Comparison of ENCODE assay signal across 15 cellular contexts in genomic region chr7:151566897-151567320, GRCh38. TPM values are rescaled to one million over a fixed set of nuclear protein-coding genes. Genes with fewer than 3 reads are reported as not detected.
DNase-seq lines count a peak whose midpoint lies in the region; ATAC-seq and TF ChIP-seq lines count a peak whose summit lies in the region.
"Had no signal": no experiment of that assay in that cellular context is flagged by ENCODE, and none has a peak within 500 bp of the region (broad histone marks: within the 10 kb centered on the region; RNA-seq: fewer than 3 reads in every experiment).

No MANE protein-coding gene starts in this region.

- peaks cover 17% of the 10 kb centered on the region for H3K36me3 ChIP-seq in mammary epithelial cell (ENCODE audit: insufficient read depth, low read length)

- no peak overlapping the region for H3K4me3 ChIP-seq in mammary epithelial cell (replicated peaks in 1 of 3; ENCODE audit: insufficient read depth in 1 of 3, low read depth in 2 of 3, low read length in 3 of 3)

- no peaks in the 10 kb centered on the region for H4K20me1 ChIP-seq in mammary epithelial cell (ENCODE audit: insufficient read depth, low read length)

- H3K9ac ChIP-seq in mammary epithelial cell (ENCODE audit: insufficient read depth, low read length) = no peak overlapping the region

- CTCF ChIA-PET in activated CD8-positive, alpha-beta memory T cell treated with anti-CD3 and anti-CD28 coated beads, Interleukin-2, amount 10 ng/mL, durations not matched to agents 7 days and 5 days (lab: Charles Lee) = no interaction called here
- CTCF ChIA-PET in mammary epithelial cell (lab: Charles Lee; ENCODE audit: low non-redundant PET) = no interaction called here

- no peak overlapping the region for H2AFZ ChIP-seq in mammary epithelial cell (ENCODE audit: low read depth, low read length)

- H3K27ac Mint-ChIP-seq in activated CD8-positive, alpha-beta memory T cell treated with anti-CD3 and anti-CD28 coated beads, Interleukin-2, amount 10 ng/mL, durations not matched to agents 7 days and 5 days = no peak overlapping the region
- H3K27ac Mint-ChIP-seq: activated T-helper 1 cell treated with anti-CD3 and anti-CD28 coated beads, Interleukin-12 subunit alpha, Interleukin-12 subunit beta, Interleukin-2, Interleukin-4 antibody, amounts not matched to agents 30 ng/mL and 10 ng/mL and 1 ng/mL, durations not matched to agents 14 hours and 24 hours and 36 hours; T-helper 1 cell treated with Interleukin-12 subunit alpha and Interleukin-12 subunit beta and Interleukin-4 antibody, amounts not matched to agents 30 μg/mL and 1 μg/mL, for 36 hours had no signal

- H3K27ac ChIP-seq in mammary epithelial cell (ENCODE audit: insufficient read depth, low read depth, low read length) = no peak overlapping the region

- in situ Hi-C loops in mammary epithelial cell (cut with MboI; ENCODE audit: low sequenced_read_pairs in 2 of 2) = loop anchor here in 1 of 2 donors (10.0 kb wide), 1 partner anchor 198 kb away; no protein-coding TSS in a partner anchor

- BruUV-seq in mammary epithelial cell (replicated peaks; lab: Mats Ljungman, UMichigan) = no TSS peak

- dilution Hi-C loops in mammary epithelial cell (cut with HindIII; ENCODE audit: low sequenced_read_pairs) = no loop called here

- no peaks in the 10 kb centered on the region for H3K27me3 Mint-ChIP-seq in activated CD8-positive, alpha-beta memory T cell treated with anti-CD3 and anti-CD28 coated beads, Interleukin-2, amount 10 ng/mL, durations not matched to agents 7 days and 5 days

- H3K9me3 ChIP-seq in mammary epithelial cell (replicated peaks; ENCODE audit: insufficient read depth, low read length) = no peaks in the 10 kb centered on the region

- peak; percentile 40 for DNase-seq in activated CD8-positive, alpha-beta memory T cell treated with anti-CD3 and anti-CD28 coated beads for 24 hours
- no peak for DNase-seq in activated CD8-positive, alpha-beta memory T cell treated with anti-CD3 and anti-CD28 coated beads, Interleukin-2, amount 10 ng/mL, durations not matched to agents 7 days and 5 days
- peak; percentile 50 for DNase-seq in mammary epithelial cell
- peak; percentile 88 for DNase-seq in islet precursor cell
- no peak for DNase-seq in activated naive CD4-positive, alpha-beta T cell treated with anti-CD3 and anti-CD28 coated beads, Interleukin-2, amount 50 U/mL, for 16 hours
- DNase-seq: 8988T; effector CD4-positive, alpha-beta T cell; NCI-H2171 treated with DMSO at 0.1 percent for 48 hours; stimulated activated CD4-positive, alpha-beta T cell treated with anti-CD3 and anti-CD28 coated beads, Interleukin-15, amount 100 ng/mL, for 24 hours; substantia nigra had no signal

- no peaks in the 10 kb centered on the region for H3K4me1 Mint-ChIP-seq in activated CD8-positive, alpha-beta memory T cell treated with anti-CD3 and anti-CD28 coated beads, Interleukin-2, amount 10 ng/mL, durations not matched to agents 7 days and 5 days

- peaks cover 7% of the 10 kb centered on the region for H3K4me1 ChIP-seq in mammary epithelial cell (ENCODE audit: insufficient read depth, low read length)

- intact Hi-C loops in mammary epithelial cell (cut with micrococcal nuclease) = no loop called here

- 25% methylated on average over 8 of the region's 8 CpGs for WGBS in mammary epithelial cell (ENCODE audit: low coverage, missing lambda C conversion rate)

- no peak for ATAC-seq in activated CD8-positive, alpha-beta memory T cell treated with anti-CD3 and anti-CD28 coated beads, Interleukin-2, amount 10 ng/mL, durations not matched to agents 7 days and 5 days
- ATAC-seq in GM21515 (IDR thresholded peaks at IDR 0.05; ENCODE audit: unreplicated experiment) (no peak), GM21529 (IDR thresholded peaks at IDR 0.05; ENCODE audit: unreplicated experiment) (no peak), HG03025 (IDR thresholded peaks at IDR 0.05; ENCODE audit: low FRiP score, unreplicated experiment) (no peak)

- TF ChIP-seq CTCF in mammary epithelial cell (conservative IDR thresholded peaks at IDR 0.05 in 1 of 2, IDR thresholded peaks at IDR 0.05 in 1 of 2; ENCODE audit: extremely low read depth in 1 of 2, insufficient read depth in 1 of 2, low read depth in 1 of 2, low read length in 2 of 2) = no peak

- no peaks in the 10 kb centered on the region for H3K27me3 ChIP-seq in mammary epithelial cell (ENCODE audit: insufficient read depth, low read length)

- no peak overlapping the region for H3K4me2 ChIP-seq in mammary epithelial cell (ENCODE audit: insufficient read depth, low read depth, low read length)

- no peaks in the 10 kb centered on the region for H3K79me2 ChIP-seq in mammary epithelial cell (ENCODE audit: insufficient read depth, low read length)

- H3K4me3 Mint-ChIP-seq in activated CD8-positive, alpha-beta memory T cell treated with anti-CD3 and anti-CD28 coated beads, Interleukin-2, amount 10 ng/mL, durations not matched to agents 7 days and 5 days = no peak overlapping the region
- H3K4me3 Mint-ChIP-seq: activated T-helper 1 cell treated with anti-CD3 and anti-CD28 coated beads, Interleukin-12 subunit alpha, Interleukin-12 subunit beta, Interleukin-2, Interleukin-4 antibody, amounts not matched to agents 30 ng/mL and 10 ng/mL and 1 ng/mL, durations not matched to agents 14 hours and 24 hours and 36 hours; T-helper 1 cell treated with Interleukin-12 subunit alpha and Interleukin-12 subunit beta and Interleukin-4 antibody, amounts not matched to agents 30 μg/mL and 1 μg/mL, for 36 hours had no signal

- peaks cover 8% of the 10 kb centered on the region for H3K36me3 Mint-ChIP-seq in activated CD8-positive, alpha-beta memory T cell treated with anti-CD3 and anti-CD28 coated beads, Interleukin-2, amount 10 ng/mL, durations not matched to agents 7 days and 5 days

- H3K9me3 Mint-ChIP-seq in activated CD8-positive, alpha-beta memory T cell treated with anti-CD3 and anti-CD28 coated beads, Interleukin-2, amount 10 ng/mL, durations not matched to agents 7 days and 5 days (ENCODE audit: low read depth) = no peaks in the 10 kb centered on the region
- H3K9me3 Mint-ChIP-seq: activated T-helper 1 cell treated with anti-CD3 and anti-CD28 coated beads, Interleukin-12 subunit alpha, Interleukin-12 subunit beta, Interleukin-2, Interleukin-4 antibody, amounts not matched to agents 30 ng/mL and 10 ng/mL and 1 ng/mL, durations not matched to agents 14 hours and 24 hours and 36 hours; T-helper 1 cell treated with Interleukin-12 subunit alpha and Interleukin-12 subunit beta and Interleukin-4 antibody, amounts not matched to agents 30 μg/mL and 1 μg/mL, for 36 hours had no signal

RNA-seq across cellular contexts. Expression of gene RHEB, which starts 47.2 kb away (rescaled TPM):
- total RNA-seq in activated CD8-positive, alpha-beta memory T cell treated with anti-CD3 and anti-CD28 coated beads, Interleukin-2, amount 10 ng/mL, durations not matched to agents 7 days and 5 days = 10 to 100 TPM; 66.2 to 73.0 TPM
- 100 to 1,000 TPM in 1 of 2 donors, 10 to 100 TPM in 1; 57.3 to 105 TPM for total RNA-seq in mammary epithelial cell
- polyA plus RNA-seq in mammary epithelial cell = 56.0 TPM
- polyA minus RNA-seq in mammary epithelial cell = 93.7 TPM

Comparison
In these comparisons a context has a peak if more than half of its experiments do, and no peak if none do; other contexts are left out.
1. DNase-seq: peak in activated CD8-positive, alpha-beta memory T cell treated with anti-CD3 and anti-CD28 coated beads for 24 hours (single experiment), mammary epithelial cell (single experiment) and islet precursor cell (single experiment); none in activated CD8-positive, alpha-beta memory T cell treated with anti-CD3 and anti-CD28 coated beads, Interleukin-2, amount 10 ng/mL, durations not matched to agents 7 days and 5 days (single experiment) and activated naive CD4-positive, alpha-beta T cell treated with anti-CD3 and anti-CD28 coated beads, Interleukin-2, amount 50 U/mL, for 16 hours (single experiment).